ENCODE assay signal across 12 cellular contexts in genomic region chr4:147825451-147826287, GRCh38.
DNase-seq lines count a peak whose midpoint lies in the region; ATAC-seq and TF ChIP-seq lines count a peak whose summit lies in the region.
"Had no signal": no experiment of that assay in that cellular context is flagged by ENCODE, and none has a peak within 500 bp of the region (broad histone marks: within the 10 kb centered on the region; RNA-seq: fewer than 3 reads in every experiment).

No MANE protein-coding gene starts in this region.

- POLR2A ChIA-PET in HCT116 (lab: Charles Lee), result no interaction called here

- no peak for TF ChIP-seq POLR2A in HCT116 (IDR thresholded peaks at IDR 0.05; ENCODE audit: borderline replicate concordance, extremely low read depth, insufficient read depth, insufficient read length)

- no peak overlapping the region for H3K4me2 ChIP-seq in HCT116 (ENCODE audit: low read length)
- H3K4me2 ChIP-seq: PC-9 had no signal

- ATAC-seq in HCT116 (peak; percentile 51), HG02678 (IDR thresholded peaks at IDR 0.05; ENCODE audit: unreplicated experiment) (no peak)

- no peaks in the 10 kb centered on the region for H3K9me2 ChIP-seq in HCT116 (ENCODE audit: insufficient read depth)

- RAD21 ChIA-PET in HCT116 (lab: Charles Lee; ENCODE audit: low non-redundant PET in 1 of 2, low total read pairs in 2 of 2, uncharacterized antibody in 2 of 2, unreplicated experiment in 2 of 2), result no interaction called here

- no peak overlapping the region for H3K9ac ChIP-seq in HCT116 (ENCODE audit: low read length)

- no peak overlapping the region for H3K27ac ChIP-seq in HCT116 (ENCODE audit: low read depth, low read length)
- H3K27ac ChIP-seq: PC-9 had no signal

- no peaks in the 10 kb centered on the region for H3K9me3 ChIP-seq in HCT116 (ENCODE audit: control insufficient read depth in 1 of 2, insufficient read depth in 1 of 2, low read depth in 1 of 2, low read length in 2 of 2)

- no peak for TF ChIP-seq RAD21 in HCT116 (IDR thresholded peaks at IDR 0.05; ENCODE audit: low read depth)

- peaks cover 29 to 50% of the 10 kb centered on the region in 2 experiments for H3K4me1 ChIP-seq in HCT116 (ENCODE audit: control insufficient read depth in 1 of 2, insufficient read depth in 2 of 2, low read length in 2 of 2)

- H3K4me3 ChIP-seq in HCT116 (replicated peaks in 1 of 2; ENCODE audit: low read depth in 1 of 2, low read length in 2 of 2) (no peak overlapping the region), fibroblast of pulmonary artery (replicated peaks; ENCODE audit: low read depth, low read length) (no peak overlapping the region)
- H3K4me3 ChIP-seq: PC-9 had no signal

- no peaks in the 10 kb centered on the region for H3K27me3 ChIP-seq in HCT116 (ENCODE audit: insufficient read depth, low read length)

- CTCF ChIA-PET in HCT116 (lab: Charles Lee), result no interaction called here

- no peak overlapping the region for H2AFZ ChIP-seq in HCT116 (ENCODE audit: low read depth, low read length, poor library complexity, severe bottlenecking)
- H2AFZ ChIP-seq: PC-9 had no signal

- TSS peak; percentile 14 for BruUV-seq in HCT116 (replicated peaks; lab: Mats Ljungman, UMichigan)

- TF ChIP-seq CTCF in HCT116 (IDR thresholded peaks at IDR 0.05 in 2 of 3, conservative IDR thresholded peaks at IDR 0.05 in 1 of 3; ENCODE audit: borderline replicate concordance in 1 of 3, insufficient read depth in 1 of 3, low read depth in 2 of 3, low read length in 2 of 3) (no peak), fibroblast of pulmonary artery (IDR thresholded peaks at IDR 0.05; ENCODE audit: low read length, missing control alignments) (no peak)

- intact Hi-C loops in HCT116 (cut with micrococcal nuclease), result no loop called here

- no peaks in the 10 kb centered on the region; the same call in 1 of the 2 replicates for H4K20me1 ChIP-seq in HCT116 (ENCODE audit: insufficient read depth)

- H3K79me2 ChIP-seq in HCT116 (ENCODE audit: insufficient read depth, low read length), result peaks cover 9% of the 10 kb centered on the region; the same call in 1 of the 2 replicates

- DNase-seq in HCT116 (ENCODE audit: low read depth, low spot score) (no peak), OCI-M1 (lab: John Stamatoyannopoulos, UW) (peak; percentile 75), fibroblast of pulmonary artery (ENCODE audit: low read depth) (peak; percentile 52), pulmonary artery endothelial cell (ENCODE audit: low read depth, low spot score) (peak; percentile 17), GDM1 (lab: John Stamatoyannopoulos, UW) (no peak), 8988T (no peak), DMS 273 (lab: John Stamatoyannopoulos, UW; ENCODE audit: unreplicated experiment) (no peak)
- DNase-seq: activated CD4-positive, alpha-beta T cell treated with anti-CD3 and anti-CD28 coated beads, Interleukin-2, amount 10 ng/mL, durations not matched to agents 24 days and 14 days; amniotic stem cell; CD8-positive, alpha-beta memory T cell had no signal

- no peaks in the 10 kb centered on the region; a peak in 1 of 4 replicates for H3K36me3 ChIP-seq in HCT116 (ENCODE audit: control insufficient read depth in 1 of 2, insufficient read depth in 2 of 2, low read length in 2 of 2)

TF ChIP-seq in HCT116, 20 proteins besides CTCF, POLR2A, EP300 and RAD21:
- TF ChIP-seq EZH2phosphoT487 (IDR thresholded peaks at IDR 0.05; ENCODE audit: borderline replicate concordance), result no peak
- TF ChIP-seq CEBPB (IDR thresholded peaks at IDR 0.05; ENCODE audit: low read depth), result no peak
- TF ChIP-seq SP1 (IDR thresholded peaks at IDR 0.05; ENCODE audit: low read depth), result no peak
- TF ChIP-seq ZBTB33 (IDR thresholded peaks at IDR 0.05; ENCODE audit: extremely low read depth, insufficient replicate concordance, low read length), result no peak
- TF ChIP-seq, protein P1, sequence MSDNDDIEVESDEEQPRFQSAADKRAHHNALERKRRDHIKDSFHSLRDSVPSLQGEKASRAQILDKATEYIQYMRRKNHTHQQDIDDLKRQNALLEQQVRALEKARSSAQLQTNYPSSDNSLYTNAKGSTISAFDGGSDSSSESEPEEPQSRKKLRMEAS (IDR thresholded peaks at IDR 0.05), result no peak
- TF ChIP-seq REST (IDR thresholded peaks at IDR 0.05; ENCODE audit: low read depth), result no peak
- no peak for TF ChIP-seq EGR1 (IDR thresholded peaks at IDR 0.05; ENCODE audit: low read depth)
- no peak for TF ChIP-seq SIN3A (IDR thresholded peaks at IDR 0.05; ENCODE audit: low read depth)
- no peak for TF ChIP-seq ELF1 (IDR thresholded peaks at IDR 0.05; ENCODE audit: borderline replicate concordance, low read depth)

Comparison
In these comparisons a context has a peak if more than half of its experiments do, and no peak if none do; other contexts are left out.
1. DNase-seq: peak in OCI-M1 (single experiment), fibroblast of pulmonary artery (single experiment) and pulmonary artery endothelial cell (single experiment); none in HCT116 (single experiment), GDM1 (single experiment), 8988T (single experiment) and DMS 273 (single experiment).